8 cellular contexts compared by ENCODE assay signal in genomic region chr7:129054438-129055293, GRCh38. TPM values are rescaled to one million over a fixed set of nuclear protein-coding genes. Genes with fewer than 3 reads are reported as not detected.
DNase-seq lines count a peak whose midpoint lies in the region; ATAC-seq and TF ChIP-seq lines count a peak whose summit lies in the region.

TSS of gene TNPO3 (minus strand) at chr7:129055111. CDS start at chr7:129054770, 341 bp downstream.

- peak within 1 kb of the TSS; percentile 99 for H2AFZ ChIP-seq in osteoblast (ENCODE audit: low read length)

- TF ChIP-seq CTCF in glutamatergic neuron (IDR thresholded peaks at IDR 0.05; ENCODE audit: partially characterized antibody, unreplicated experiment) (no peak), osteoblast (IDR thresholded peaks at IDR 0.05; ENCODE audit: extremely low read depth, low read depth, low read length) (no peak), thoracic aorta (IDR thresholded peaks at IDR 0.05) (no peak)

- DNase-seq in NCI-H1092 (lab: John Stamatoyannopoulos, UW) (peak; percentile 96), glutamatergic neuron (peak; percentile 95), osteoblast (ENCODE audit: insufficient read length, low spot score, missing footprints) (peak; percentile 93), thoracic aorta (ENCODE audit: low spot score) (peak; percentile 83)
- DNase-seq in activated naive CD4-positive, alpha-beta T cell treated with anti-CD3 and anti-CD28 coated beads, Interleukin-2, amount 50 U/mL, for 72 hours (ENCODE audit: low spot score in 2 of 2), result peak; percentile 89 to 91

- H3K36me3 ChIP-seq in osteoblast (ENCODE audit: insufficient read depth, low read length), result no peaks in the 10 kb centered on the region
- H3K36me3 ChIP-seq in thoracic aorta, result no peaks in the 10 kb centered on the region

- H3K4me3 Mint-ChIP-seq in glutamatergic neuron (ENCODE audit: unreplicated experiment), result peak within 1 kb of the TSS; percentile 99

- H4K20me1 ChIP-seq in osteoblast (ENCODE audit: insufficient read depth, low read length), result peaks cover 8% of the 10 kb centered on the region

- peaks cover 20 to 26% of the 10 kb centered on the region in 2 donors for H3K36me3 Mint-ChIP-seq in activated naive CD4-positive, alpha-beta T cell treated with anti-CD3 and anti-CD28 coated beads, Interleukin-2, amount 50 U/mL, for 72 hours
- peaks cover 1% of the 10 kb centered on the region for H3K36me3 Mint-ChIP-seq in glutamatergic neuron (ENCODE audit: unreplicated experiment)

- peak; percentile 81 for ATAC-seq in HG02571 (IDR thresholded peaks at IDR 0.05; ENCODE audit: unreplicated experiment)
- peak; percentile 95 for ATAC-seq in SK-N-SH treated with all-trans-retinoic acid at 6 μM for 48 hours
- ATAC-seq in activated naive CD4-positive, alpha-beta T cell treated with anti-CD3 and anti-CD28 coated beads, Interleukin-2, amount 50 U/mL, for 72 hours, result peak; percentile 91 to 95
- peak; percentile 89 for ATAC-seq in thoracic aorta (ENCODE audit: insufficient number of reproducible peaks, low FRiP score, low read depth)

- H3K4me1 Mint-ChIP-seq in glutamatergic neuron (ENCODE audit: low read depth, unreplicated experiment), result peaks cover 11% of the 10 kb centered on the region

- H3K27me3 ChIP-seq in osteoblast (ENCODE audit: insufficient read depth, low read length), result peaks cover 9% of the 10 kb centered on the region
- no peaks in the 10 kb centered on the region for H3K27me3 ChIP-seq in thoracic aorta (replicated peaks; ENCODE audit: insufficient read depth)

- peak within 1 kb of the TSS; percentile 97 to 100 for H3K27ac Mint-ChIP-seq in activated naive CD4-positive, alpha-beta T cell treated with anti-CD3 and anti-CD28 coated beads, Interleukin-2, amount 50 U/mL, for 72 hours
- H3K27ac Mint-ChIP-seq in glutamatergic neuron (ENCODE audit: unreplicated experiment), result peak within 1 kb of the TSS; percentile 99

- H3K4me2 ChIP-seq in osteoblast (ENCODE audit: insufficient read depth, low read length), result peak within 1 kb of the TSS; percentile 97

- peaks cover 48% of the 10 kb centered on the region for H3K79me2 ChIP-seq in osteoblast (ENCODE audit: insufficient read depth, low read length)

- peak within 1 kb of the TSS; percentile 98 for H3K4me3 ChIP-seq in GM08714 (ENCODE audit: low read length)
- peak within 1 kb of the TSS; percentile 99 for H3K4me3 ChIP-seq in osteoblast (ENCODE audit: insufficient read depth, low read length)
- peak within 1 kb of the TSS; percentile 87 for H3K4me3 ChIP-seq in thoracic aorta

- peaks cover 12% of the 10 kb centered on the region for H3K27me3 Mint-ChIP-seq in glutamatergic neuron (ENCODE audit: unreplicated experiment)

- H3K9me3 ChIP-seq in osteoblast (ENCODE audit: low read depth, low read length), result no peaks in the 10 kb centered on the region
- no peaks in the 10 kb centered on the region for H3K9me3 ChIP-seq in thoracic aorta

- peaks cover 19% of the 10 kb centered on the region for H3K4me1 ChIP-seq in osteoblast (ENCODE audit: insufficient read depth, low read length)
- peaks cover 23 to 27% of the 10 kb centered on the region in 2 donors for H3K4me1 ChIP-seq in thoracic aorta (ENCODE audit: control insufficient read depth in 1 of 2, low read depth in 2 of 2)

- peak within 1 kb of the TSS; percentile 97 for H3K27ac ChIP-seq in osteoblast (ENCODE audit: low read depth, low read length)
- H3K27ac ChIP-seq in thoracic aorta, result peak within 1 kb of the TSS; percentile 97 to 98

- H3K9me3 Mint-ChIP-seq in activated naive CD4-positive, alpha-beta T cell treated with anti-CD3 and anti-CD28 coated beads, Interleukin-2, amount 50 U/mL, for 72 hours, result no peaks in the 10 kb centered on the region
- peaks cover 10% of the 10 kb centered on the region for H3K9me3 Mint-ChIP-seq in glutamatergic neuron (ENCODE audit: unreplicated experiment)

TF ChIP-seq in SK-N-SH treated with all-trans-retinoic acid at 6 μM for 48 hours, 23 proteins besides CTCF, POLR2A, EP300 and RAD21 (continues in another document):
- TF ChIP-seq TOX (CRISPR knock-in tag; IDR thresholded peaks at IDR 0.05; ENCODE audit: borderline replicate concordance) (no peak), TSHZ2 (CRISPR knock-in tag; IDR thresholded peaks at IDR 0.05) (peak; percentile 34; the same call in 1 of the 2 replicates), PPARA (CRISPR knock-in tag; IDR thresholded peaks at IDR 0.05; ENCODE audit: borderline replicate concordance) (no peak), TCF4 (CRISPR knock-in tag; IDR thresholded peaks at IDR 0.05; ENCODE audit: borderline replicate concordance) (no peak), ISL1 (CRISPR knock-in tag; IDR thresholded peaks at IDR 0.05) (no peak), ZFP30 (CRISPR knock-in tag; IDR thresholded peaks at IDR 0.05) (no peak), ZC3H10 (CRISPR knock-in tag; IDR thresholded peaks at IDR 0.05) (no peak), RARB (CRISPR knock-in tag; IDR thresholded peaks at IDR 0.05) (0 out of 2 replicates have a peak, but pooled peaks have one; percentile 44), ZNF565 (CRISPR knock-in tag; conservative IDR thresholded peaks at IDR 0.05; ENCODE audit: low read depth) (no peak), CREB5 (CRISPR knock-in tag; IDR thresholded peaks at IDR 0.05; ENCODE audit: low read depth) (0 out of 2 replicates have a peak, but pooled peaks have one; percentile 8), GLIS3 (CRISPR knock-in tag; IDR thresholded peaks at IDR 0.05) (peak; percentile 82), OSR1 (CRISPR knock-in tag; IDR thresholded peaks at IDR 0.05) (no peak), POU6F1 (CRISPR knock-in tag; IDR thresholded peaks at IDR 0.05; ENCODE audit: borderline replicate concordance, low read depth) (peak; percentile 55; the same call in 1 of the 2 replicates), ZNF70 (CRISPR knock-in tag; IDR thresholded peaks at IDR 0.05) (0 out of 2 replicates have a peak, but pooled peaks have one; percentile 37), BACH2 (CRISPR knock-in tag; IDR thresholded peaks at IDR 0.05; ENCODE audit: borderline replicate concordance) (no peak), CSDC2 (CRISPR knock-in tag; IDR thresholded peaks at IDR 0.05) (peak; percentile 37; the same call in 1 of the 2 replicates), SNAI2 (CRISPR knock-in tag; IDR thresholded peaks at IDR 0.05) (no peak), ZFP3 (CRISPR knock-in tag; IDR thresholded peaks at IDR 0.05) (no peak; the same call in 1 of the 2 replicates), ESRRG (CRISPR knock-in tag; IDR thresholded peaks at IDR 0.05) (no peak)

RNA-seq across cellular contexts. Expression of gene TNPO3, which starts in this region (rescaled TPM):
- total RNA-seq in activated naive CD4-positive, alpha-beta T cell treated with anti-CD3 and anti-CD28 coated beads, Interleukin-2, amount 50 U/mL, for 72 hours, result 10 to 100 TPM; 60.4 to 67.3 TPM
- total RNA-seq in glutamatergic neuron (ENCODE audit: unreplicated experiment) (53.8 TPM), osteoblast (54.5 and 56.1 TPM in 2 replicates), thoracic aorta (10 to 100 TPM; 28.6 to 29.5 TPM)

Comparison
In these comparisons a context has a peak if more than half of its experiments do, and no peak if none do; other contexts are left out.
1. Peak in every context shown above with its lines: DNase-seq, ATAC-seq, H3K4me3 ChIP-seq and H3K27ac ChIP-seq.